In genomic region chr15:90648137-90649070, GRCh38 we compare ENCODE assay signal across 8 cellular contexts.
DNase-seq lines count a peak whose midpoint lies in the region; ATAC-seq and TF ChIP-seq lines count a peak whose summit lies in the region.

No MANE protein-coding gene starts in this region.

- WGBS in trophoblast cell (ENCODE audit: extremely low coverage, insufficient coverage, insufficient read length), result no CpG with 5 or more reads among the region's 14 CpGs

- no peaks in the 10 kb centered on the region for H3K9me3 Mint-ChIP-seq in CD8-positive, alpha-beta T cell
- peaks cover 0 to 4% of the 10 kb centered on the region in 2 donors for H3K9me3 Mint-ChIP-seq in activated naive CD4-positive, alpha-beta T cell treated with anti-CD3 and anti-CD28 coated beads, Interleukin-2, amount 50 U/mL, for 72 hours
- H3K9me3 Mint-ChIP-seq in glutamatergic neuron (ENCODE audit: unreplicated experiment), result peaks cover 6% of the 10 kb centered on the region

- peak overlapping the region; percentile 66 for H2BK5ac ChIP-seq in trophoblast cell (ENCODE audit: low read depth, low read length, poor library complexity)

- POLR2A ChIA-PET in CD8-positive, alpha-beta T cell (lab: Charles Lee), result interaction anchor here (0.5 to 1.1 kb wide), 4 partner anchors 17 to 250 kb away, joined by 3 to 6 read pairs (median 4); partner anchors contain the start of gene BLM

- intact Hi-C loops in CD8-positive, alpha-beta T cell (cut with DNase I, micrococcal nuclease), result loop anchor here (1.0 to 10.0 kb wide), 8 partner anchors 45 to 287 kb away; partner anchors contain the start of genes BLM (in 2 of the 2) and UNC45A (in 2 of the 2)

- H4K91ac ChIP-seq in trophoblast cell (ENCODE audit: low read depth, low read length), result peak overlapping the region; percentile 45

- H3K4me2 ChIP-seq in trophoblast cell (ENCODE audit: low read length), result peak overlapping the region; percentile 11

- no peak overlapping the region for H3K4me3 ChIP-seq in CD8-positive, alpha-beta T cell (ENCODE audit: low read depth, low read length)
- H3K4me3 ChIP-seq in SJCRH30 (no peak overlapping the region), trophoblast cell (ENCODE audit: low read depth, low read length) (no peak overlapping the region)

- peak overlapping the region; percentile 20 for H3K14ac ChIP-seq in trophoblast cell (ENCODE audit: low read length)

- TF ChIP-seq CTCF in CD8-positive, alpha-beta T cell (IDR thresholded peaks at IDR 0.05), result peak; percentile 94
- TF ChIP-seq CTCF in glutamatergic neuron (IDR thresholded peaks at IDR 0.05; ENCODE audit: partially characterized antibody, unreplicated experiment), result peak; percentile 93

- H3K9ac ChIP-seq in trophoblast cell (ENCODE audit: low read length), result no peak overlapping the region

- H3K27me3 ChIP-seq in CD8-positive, alpha-beta T cell (ENCODE audit: insufficient read depth, low read length), result no peaks in the 10 kb centered on the region
- H3K27me3 ChIP-seq in SJCRH30, result no peaks in the 10 kb centered on the region
- H3K27me3 ChIP-seq in trophoblast cell (ENCODE audit: insufficient read depth, low read length), result no peaks in the 10 kb centered on the region

- peaks cover 11% of the 10 kb centered on the region for H3K79me1 ChIP-seq in trophoblast cell (ENCODE audit: low read length)

- ATAC-seq in CD8-positive, alpha-beta T cell, result peak; percentile 89
- peak; percentile 67 for ATAC-seq in GM19455 (IDR thresholded peaks at IDR 0.05; ENCODE audit: unreplicated experiment)
- ATAC-seq in activated naive CD4-positive, alpha-beta T cell treated with anti-CD3 and anti-CD28 coated beads, Interleukin-2, amount 50 U/mL, for 72 hours, result peak; percentile 74 to 80

- H3K4me1 ChIP-seq in CD8-positive, alpha-beta T cell (ENCODE audit: insufficient read depth, low read length), result peaks cover 24% of the 10 kb centered on the region
- H3K4me1 ChIP-seq in SJCRH30 (no peaks in the 10 kb centered on the region), trophoblast cell (ENCODE audit: control insufficient read depth in 1 of 2, insufficient read depth in 2 of 2, low read length in 2 of 2) (peaks cover 0 to 9% of the 10 kb centered on the region in 2 experiments)

- H3K27me3 Mint-ChIP-seq in CD8-positive, alpha-beta T cell (ENCODE audit: low read depth), result no peaks in the 10 kb centered on the region
- peaks cover 13% of the 10 kb centered on the region for H3K27me3 Mint-ChIP-seq in glutamatergic neuron (ENCODE audit: unreplicated experiment)

- peak overlapping the region; percentile 12 for H3K4me3 Mint-ChIP-seq in CD8-positive, alpha-beta T cell
- peak overlapping the region; percentile 10 for H3K4me3 Mint-ChIP-seq in glutamatergic neuron (ENCODE audit: unreplicated experiment)

- no peak overlapping the region for H4K12ac ChIP-seq in trophoblast cell (ENCODE audit: low read depth, low read length)

- CTCF ChIA-PET in CD8-positive, alpha-beta T cell (lab: Charles Lee), result interaction anchor here (0.6 to 9.7 kb wide), 27 partner anchors 9 to 328 kb away, joined by 3 to 95 read pairs (median 4); partner anchors contain the start of genes BLM, FES, HDDC3 and UNC45A

- H2AFZ ChIP-seq in trophoblast cell (ENCODE audit: insufficient read depth, low read length, poor library complexity), result no peak overlapping the region

- peak in 6 of 7 experiments; percentile 33 to 70 (median 60) for DNase-seq in CD8-positive, alpha-beta T cell
- DNase-seq in SJCRH30, result peak; percentile 60 to 86
- peak; percentile 62 to 69 for DNase-seq in activated naive CD4-positive, alpha-beta T cell treated with anti-CD3 and anti-CD28 coated beads, Interleukin-2, amount 50 U/mL, for 72 hours (ENCODE audit: low spot score in 2 of 2)
- DNase-seq in glutamatergic neuron, result peak; percentile 49
- DNase-seq in trophoblast cell, result peak; percentile 90 to 97
- DNase-seq in NCI-H1048 (lab: John Stamatoyannopoulos, UW), result no peak

- no peaks in the 10 kb centered on the region for H3K9me3 ChIP-seq in CD8-positive, alpha-beta T cell (ENCODE audit: low read length)
- no peaks in the 10 kb centered on the region for H3K9me3 ChIP-seq in KOPT-K1 (ENCODE audit: insufficient read depth, low read length, poor library complexity, severe bottlenecking)
- H3K9me3 ChIP-seq in SJCRH30 (replicated peaks), result no peaks in the 10 kb centered on the region
- peaks cover 2% of the 10 kb centered on the region for H3K9me3 ChIP-seq in trophoblast cell (ENCODE audit: insufficient read depth, low read depth, low read length)

- H3K79me2 ChIP-seq in trophoblast cell (ENCODE audit: control insufficient read depth, insufficient read depth, low read length, poor library complexity), result no peaks in the 10 kb centered on the region

- H2BK12ac ChIP-seq in trophoblast cell (ENCODE audit: low read length), result peak overlapping the region; percentile 29

- H2AK5ac ChIP-seq in trophoblast cell (ENCODE audit: low read length), result no peak overlapping the region

- H3K36me3 ChIP-seq in CD8-positive, alpha-beta T cell (ENCODE audit: insufficient read depth, low read length), result no peaks in the 10 kb centered on the region
- H3K36me3 ChIP-seq in KOPT-K1 (ENCODE audit: insufficient read depth, low read length) (peaks cover 6% of the 10 kb centered on the region; the same call in 1 of the 2 replicates), SJCRH30 (no peaks in the 10 kb centered on the region; the same call in 1 of the 2 replicates), trophoblast cell (ENCODE audit: control insufficient read depth in 1 of 2, insufficient read depth in 2 of 2, low read length in 2 of 2) (peaks cover 7 to 12% of the 10 kb centered on the region in 2 experiments)

- H3K18ac ChIP-seq in trophoblast cell (ENCODE audit: low read length), result no peak overlapping the region

- H3K4me1 Mint-ChIP-seq in CD8-positive, alpha-beta T cell (ENCODE audit: low read depth), result peaks cover 20% of the 10 kb centered on the region
- peaks cover 18% of the 10 kb centered on the region for H3K4me1 Mint-ChIP-seq in glutamatergic neuron (ENCODE audit: low read depth, unreplicated experiment)

- peaks cover 11% of the 10 kb centered on the region for H3K36me3 Mint-ChIP-seq in CD8-positive, alpha-beta T cell
- H3K36me3 Mint-ChIP-seq in activated naive CD4-positive, alpha-beta T cell treated with anti-CD3 and anti-CD28 coated beads, Interleukin-2, amount 50 U/mL, for 72 hours, result peaks cover 0 to under 1% of the 10 kb centered on the region in 2 donors
- peaks cover 11% of the 10 kb centered on the region for H3K36me3 Mint-ChIP-seq in glutamatergic neuron (ENCODE audit: unreplicated experiment)

- no peak overlapping the region for H3K27ac ChIP-seq in CD8-positive, alpha-beta T cell (ENCODE audit: low read depth, low read length)
- H3K27ac ChIP-seq in KOPT-K1 (ENCODE audit: low read depth, low read length, poor library complexity, severe bottlenecking) (peak overlapping the region; percentile 60), SJCRH30 (no peak overlapping the region), trophoblast cell (ENCODE audit: low read depth, low read length) (peak overlapping the region; percentile 64)

- H3K27ac Mint-ChIP-seq in CD8-positive, alpha-beta T cell, result no peak overlapping the region
- peak overlapping the region; percentile 77 to 92 for H3K27ac Mint-ChIP-seq in activated naive CD4-positive, alpha-beta T cell treated with anti-CD3 and anti-CD28 coated beads, Interleukin-2, amount 50 U/mL, for 72 hours
- no peak overlapping the region for H3K27ac Mint-ChIP-seq in glutamatergic neuron (ENCODE audit: unreplicated experiment)

- no peak overlapping the region for H3K4ac ChIP-seq in trophoblast cell (ENCODE audit: low read depth, low read length)

- H2BK120ac ChIP-seq in trophoblast cell (ENCODE audit: insufficient read depth, low read length, poor library complexity), result peak overlapping the region; percentile 52

- no peak overlapping the region for H4K8ac ChIP-seq in trophoblast cell (ENCODE audit: low read depth, low read length)

- H3K23ac ChIP-seq in trophoblast cell (ENCODE audit: low read length), result no peak overlapping the region

Comparison
In these comparisons a context has a peak if more than half of its experiments do, and no peak if none do; other contexts are left out.
1. H3K27ac ChIP-seq: peak in KOPT-K1 (single experiment) and trophoblast cell (single experiment); none in CD8-positive, alpha-beta T cell (single experiment) and SJCRH30 (single experiment).
2. H3K27ac Mint-ChIP-seq: peak in activated naive CD4-positive, alpha-beta T cell treated with anti-CD3 and anti-CD28 coated beads, Interleukin-2, amount 50 U/mL, for 72 hours (2 of 2); none in CD8-positive, alpha-beta T cell (single experiment) and glutamatergic neuron (single experiment).
3. Peak in every context shown above with its lines, with median percentiles within 50 percentile points of each other: ATAC-seq.